In genomic region chr6:157708933-157709332, GRCh38 we compare ENCODE assay signal across 27 cellular contexts.
"Had no signal": no experiment of that assay in that cellular context is flagged by ENCODE, and none has a peak within 500 bp of the region (broad histone marks: within the 10 kb centered on the region; RNA-seq: fewer than 3 reads in every experiment).

No MANE protein-coding gene starts in this region.

- H3K36me3 ChIP-seq: ascending aorta, MG63 had no signal

- H3K27ac ChIP-seq: ascending aorta, body of pancreas had no signal

- H3K9me3 Mint-ChIP-seq: activated naive CD4-positive, alpha-beta T cell treated with anti-CD3 and anti-CD28 coated beads, Interleukin-2, amount 50 U/mL, for 72 hours; activated naive CD8-positive, alpha-beta T cell treated with anti-CD3 and anti-CD28 coated beads, Interleukin-2, amount 50 U/mL, for 24 hours; T-helper 1 cell treated with Interleukin-12 subunit alpha and Interleukin-12 subunit beta and Interleukin-4 antibody, amounts not matched to agents 30 μg/mL and 1 μg/mL, for 36 hours had no signal

- H3K36me3 Mint-ChIP-seq: activated naive CD4-positive, alpha-beta T cell treated with anti-CD3 and anti-CD28 coated beads, Interleukin-2, amount 50 U/mL, for 72 hours had no signal

- H3K27me3 ChIP-seq: ascending aorta, body of pancreas, MG63 had no signal

- H3K4me3 ChIP-seq: ascending aorta, body of pancreas, MG63 had no signal

- H3K4me3 Mint-ChIP-seq: activated CD8-positive, alpha-beta T cell treated with anti-CD3 and anti-CD28 coated beads, Interleukin-2, amount 10 ng/mL, durations not matched to agents 7 days and 5 days; activated naive CD8-positive, alpha-beta T cell treated with anti-CD3 and anti-CD28 coated beads, Interleukin-2, amount 50 U/mL, for 24 hours; T-helper 1 cell treated with Interleukin-12 subunit alpha and Interleukin-12 subunit beta and Interleukin-4 antibody, amounts not matched to agents 30 μg/mL and 1 μg/mL, for 36 hours had no signal

- H3K9me3 ChIP-seq: ascending aorta, body of pancreas, MG63 had no signal

- ATAC-seq: activated CD8-positive, alpha-beta T cell treated with anti-CD3 and anti-CD28 coated beads, Interleukin-2, amount 10 ng/mL, durations not matched to agents 7 days and 5 days; activated naive CD4-positive, alpha-beta T cell treated with anti-CD3 and anti-CD28 coated beads, Interleukin-2, amount 50 U/mL, for 72 hours; activated naive CD8-positive, alpha-beta T cell treated with anti-CD3 and anti-CD28 coated beads, Interleukin-2, amount 50 U/mL, for 24 hours; body of pancreas; PC-3 had no signal

- H3K27ac Mint-ChIP-seq: activated CD8-positive, alpha-beta T cell treated with anti-CD3 and anti-CD28 coated beads, Interleukin-2, amount 10 ng/mL, durations not matched to agents 7 days and 5 days; activated naive CD4-positive, alpha-beta T cell treated with anti-CD3 and anti-CD28 coated beads, Interleukin-2, amount 50 U/mL, for 72 hours; activated naive CD8-positive, alpha-beta T cell treated with anti-CD3 and anti-CD28 coated beads, Interleukin-2, amount 50 U/mL, for 24 hours; T-helper 1 cell treated with Interleukin-12 subunit alpha and Interleukin-12 subunit beta and Interleukin-4 antibody, amounts not matched to agents 30 μg/mL and 1 μg/mL, for 36 hours had no signal

- DNase-seq: activated CD4-positive, alpha-beta T cell treated with anti-CD3 and anti-CD28 coated beads for 48 hours; activated CD4-positive, alpha-beta T cell treated with anti-CD3 and anti-CD28 coated beads, Interleukin-2, amount 50 U/mL, for 4 hours; activated CD4-positive, CD25-positive, alpha-beta regulatory T cell treated with anti-CD3 and anti-CD28 coated beads, Interleukin-2, amount 50 U/mL, for 72 hours; activated CD8-positive, alpha-beta memory T cell treated with anti-CD3 and anti-CD28 coated beads, Interleukin-2, amount 50 U/mL, for 48 hours; activated CD8-positive, alpha-beta T cell treated with anti-CD3 and anti-CD28 coated beads, Interleukin-2, amount 10 ng/mL, durations not matched to agents 7 days and 5 days; activated effector memory CD4-positive, alpha-beta T cell treated with anti-CD3 and anti-CD28 coated beads, Interleukin-2, amount 50 U/mL, for 16 hours; activated naive CD4-positive, alpha-beta T cell treated with Interleukin-2 at 50 U/mL for 16 hours; activated naive CD8-positive, alpha-beta T cell treated with anti-CD3 and anti-CD28 coated beads, Interleukin-2, amount 50 U/mL, for 24 hours; activated T-cell treated with anti-CD3 and anti-CD28 coated beads, Interleukin-2, amount 50 U/mL, for 1 hour; amniotic stem cell; body of pancreas; central memory CD4-positive, alpha-beta T cell; MG63; NCI-H1105; NCI-H1436; NCI-H187 treated with DMSO at 0.1 percent for 48 hours; NCI-H2081 treated with DMSO at 0.1 percent for 48 hours; NCI-H2171; NCI-H226; NCI-H526 treated with DMSO at 0.1 percent for 48 hours; NCI-H82; NK-92 treated with Interleukin-12 subunit alpha and Interleukin-12 subunit beta, amount 100 ng/mL, for 24 hours; PC-3; SHP77 treated with DMSO at 0.1 percent for 48 hours had no signal

- H3K4me1 ChIP-seq: ascending aorta, body of pancreas had no signal
